ENCODE assay signal across 8 cellular contexts in the genomic region with DNA sequence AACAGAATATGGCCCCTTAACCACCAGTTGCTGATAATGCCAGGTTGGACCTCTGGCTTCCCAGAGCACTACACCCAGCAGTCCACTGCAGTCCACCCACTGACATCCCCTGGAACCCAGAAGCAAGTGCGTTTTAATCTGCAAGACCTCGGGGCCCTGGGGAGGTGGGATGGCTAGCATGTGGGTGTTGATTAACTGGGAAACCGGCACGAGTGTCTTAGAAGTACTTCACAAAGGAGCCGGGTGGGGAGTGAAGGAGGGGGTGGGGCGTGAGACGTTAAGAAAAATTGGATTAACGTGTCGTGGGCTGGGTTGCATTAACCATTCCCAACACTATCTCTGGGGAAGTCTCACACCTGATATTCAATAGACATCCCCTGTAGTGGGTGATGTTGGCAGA. TPM values are rescaled to one million over a fixed set of nuclear protein-coding genes. Genes with fewer than 3 reads are reported as not detected.
DNase-seq lines count a peak whose midpoint lies in the region; ATAC-seq and TF ChIP-seq lines count a peak whose summit lies in the region.

No MANE protein-coding gene starts in this region.

- peak overlapping the region in 8 of 10 experiments; percentile 67 to 89 (median 74); a peak in 10 of 20 replicates for H3K4me3 ChIP-seq in BLaER1 treated with 17β-estradiol and CSF1 and Interleukin-3, amounts not matched to agents 10 nM and 100 nM
- H3K4me3 ChIP-seq in MM.1S (ENCODE audit: low read length) (no peak overlapping the region), neural cell (ENCODE audit: low read length) (peak overlapping the region; percentile 85), lower leg skin (ENCODE audit: low read depth, poor library complexity, severe bottlenecking) (no peak overlapping the region)

- peak overlapping the region; percentile 59 for H3K4me3 Mint-ChIP-seq in central memory CD8-positive, alpha-beta T cell

- H3K4me1 ChIP-seq in BLaER1 treated with 17β-estradiol and CSF1 and Interleukin-3, amounts not matched to agents 10 nM and 100 nM: peaks cover 20 to 42% (median 31%) of the 10 kb centered on the region in 10 experiments
- H3K4me1 ChIP-seq in MM.1S (ENCODE audit: low read length): peaks cover 3% of the 10 kb centered on the region; the same call in 1 of the 2 replicates

- H3K27me3 ChIP-seq in BLaER1 treated with 17β-estradiol and CSF1 and Interleukin-3, amounts not matched to agents 10 nM and 100 nM: peaks cover 34 to 57% (median 48%) of the 10 kb centered on the region in 11 experiments
- H3K27me3 ChIP-seq in MM.1S (replicated peaks; ENCODE audit: insufficient read depth, low read length) (peaks cover 29% of the 10 kb centered on the region), neural cell (ENCODE audit: insufficient read depth, low read depth, low read length) (peaks cover 24% of the 10 kb centered on the region)

- H3K79me2 ChIP-seq in MM.1S (ENCODE audit: low read length) (peaks cover 5% of the 10 kb centered on the region), neural cell (replicated peaks; ENCODE audit: insufficient read depth, low read length) (peaks cover 3% of the 10 kb centered on the region)

- H3K27ac ChIP-seq in BLaER1 treated with 17β-estradiol and CSF1 and Interleukin-3, amounts not matched to agents 10 nM and 100 nM: peak overlapping the region in 1 of 11 experiments; percentile 81; a peak in 1 of 22 replicates
- H3K27ac ChIP-seq in MM.1S (ENCODE audit: low read length) (no peak overlapping the region), neural cell (ENCODE audit: low read length) (no peak overlapping the region)

- H2AFZ ChIP-seq in MM.1S (ENCODE audit: low read length): no peak overlapping the region
- H2AFZ ChIP-seq in neural cell (ENCODE audit: low read depth, low read length): no peak overlapping the region

- TF ChIP-seq CTCF in MM.1S (IDR thresholded peaks at IDR 0.05; ENCODE audit: low read length) (no peak), neural cell (IDR thresholded peaks at IDR 0.05; ENCODE audit: poor library complexity, severe bottlenecking) (no peak), lower leg skin (IDR thresholded peaks at IDR 0.05) (no peak)

- intact Hi-C loops in lower leg skin (cut with DNase I; ENCODE audit: low total_unique reads): no loop called here

- no peak for TF ChIP-seq POLR2A in lower leg skin (IDR thresholded peaks at IDR 0.05)

- DNase-seq in MM.1S (no peak), OCI-M1 (lab: John Stamatoyannopoulos, UW) (no peak), NCI-H524 treated with DMSO at 0.1 percent for 48 hours (lab: John Stamatoyannopoulos, UW) (no peak), lower leg skin (ENCODE audit: low spot score in 2 of 2) (no peak)
- no peak for DNase-seq in central memory CD8-positive, alpha-beta T cell (ENCODE audit: low spot score in 2 of 2)

- no peaks in the 10 kb centered on the region for H3K27me3 Mint-ChIP-seq in central memory CD8-positive, alpha-beta T cell

- H3K9me3 Mint-ChIP-seq in central memory CD8-positive, alpha-beta T cell: no peaks in the 10 kb centered on the region

- WGBS in lower leg skin, 2 donors: 18% methylated on average over 9 of the region's 9 CpGs

- peak overlapping the region in 3 of 11 experiments; percentile 71 to 81 (median 79); a peak in 5 of 22 replicates for H3K9ac ChIP-seq in BLaER1 treated with 17β-estradiol and CSF1 and Interleukin-3, amounts not matched to agents 10 nM and 100 nM
- H3K9ac ChIP-seq in MM.1S (ENCODE audit: low read length): no peak overlapping the region
- peak overlapping the region; percentile 71 for H3K9ac ChIP-seq in neural cell (ENCODE audit: low read length)

- H3K9me3 ChIP-seq in BLaER1 treated with 17β-estradiol and CSF1 and Interleukin-3, amounts not matched to agents 10 nM and 100 nM (replicated peaks in 1 of 11): no peaks in the 10 kb centered on the region
- H3K9me3 ChIP-seq in MM.1S (replicated peaks; ENCODE audit: insufficient read depth, low read length) (no peaks in the 10 kb centered on the region), neural cell (ENCODE audit: low read length) (no peaks in the 10 kb centered on the region)

- peaks cover 2 to 12% (median 9%) of the 10 kb centered on the region in 11 experiments; a peak in 16 of 22 replicates for H3K36me3 ChIP-seq in BLaER1 treated with 17β-estradiol and CSF1 and Interleukin-3, amounts not matched to agents 10 nM and 100 nM
- H3K36me3 ChIP-seq in MM.1S (replicated peaks; ENCODE audit: insufficient read depth, low read length) (no peaks in the 10 kb centered on the region), neural cell (ENCODE audit: insufficient read depth, low read length) (no peaks in the 10 kb centered on the region)

- peak overlapping the region; percentile 86 to 100 (median 99) for H3K4me2 ChIP-seq in BLaER1 treated with 17β-estradiol and CSF1 and Interleukin-3, amounts not matched to agents 10 nM and 100 nM
- peak overlapping the region; percentile 96; the same call in 1 of the 2 replicates for H3K4me2 ChIP-seq in MM.1S (ENCODE audit: low read depth, low read length)
- H3K4me2 ChIP-seq in neural cell (ENCODE audit: low read length): peak overlapping the region; percentile 100

- no peak for TF ChIP-seq RAD21 in neural cell (conservative IDR thresholded peaks at IDR 0.05)

- no peak for TF ChIP-seq EP300 in neural cell (conservative IDR thresholded peaks at IDR 0.05; ENCODE audit: poor library complexity, severe bottlenecking)

- no peak for ATAC-seq in central memory CD8-positive, alpha-beta T cell (replicated peaks; ENCODE audit: extremely low read depth, poor library complexity, severe bottlenecking)
- no peak for ATAC-seq in HG03095 (IDR thresholded peaks at IDR 0.05; ENCODE audit: unreplicated experiment)

- no peak overlapping the region for H3K27ac Mint-ChIP-seq in central memory CD8-positive, alpha-beta T cell (ENCODE audit: low read depth)

- H4K20me1 ChIP-seq in BLaER1 treated with 17β-estradiol and CSF1 and Interleukin-3, amounts not matched to agents 10 nM and 100 nM: peaks cover 6 to 32% (median 26%) of the 10 kb centered on the region in 11 experiments; a peak in 20 of 22 replicates
- H4K20me1 ChIP-seq in MM.1S (ENCODE audit: insufficient read depth, low read length) (no peaks in the 10 kb centered on the region), neural cell (ENCODE audit: insufficient read depth) (no peaks in the 10 kb centered on the region)

- H3K4me1 Mint-ChIP-seq in central memory CD8-positive, alpha-beta T cell: peaks cover 18% of the 10 kb centered on the region

- H3K9me2 ChIP-seq in MM.1S (replicated peaks; ENCODE audit: insufficient read depth, low read length): no peaks in the 10 kb centered on the region
- no peaks in the 10 kb centered on the region for H3K9me2 ChIP-seq in neural cell (ENCODE audit: insufficient read depth, low read length)

- H3K36me3 Mint-ChIP-seq in central memory CD8-positive, alpha-beta T cell (ENCODE audit: insufficient read depth): peaks cover 16% of the 10 kb centered on the region

- H3F3A ChIP-seq in MM.1S (ENCODE audit: insufficient read depth, low read length) (peaks cover 13% of the 10 kb centered on the region; the same call in 1 of the 2 replicates), neural cell (ENCODE audit: insufficient read depth, low read length, poor library complexity, severe bottlenecking) (no peaks in the 10 kb centered on the region)

TF ChIP-seq in neural cell, 6 proteins besides CTCF, POLR2A, EP300 and RAD21:
- TF ChIP-seq REST (IDR thresholded peaks at IDR 0.05; ENCODE audit: borderline replicate concordance) (no peak), POLR2AphosphoS5 (IDR thresholded peaks at IDR 0.05) (no peak), MXI1 (conservative IDR thresholded peaks at IDR 0.05; ENCODE audit: poor library complexity, severe bottlenecking) (no peak)

RNA-seq across cellular contexts. Expression of gene HIC1, which starts 6.1 kb away (rescaled TPM):
- 1.7 and 2.8 TPM in 2 replicates for polyA plus RNA-seq in neural cell
- 3.8 and 6.1 TPM in 2 replicates for polyA minus RNA-seq in neural cell
- 10 to 100 TPM in 1 of 4 donors, 1 to 10 TPM in 3; 2.4 to 14.2 (median 5.3) TPM for total RNA-seq in lower leg skin

RNA-seq across cellular contexts. Expression of gene OVCA2, which starts 7.0 kb away (rescaled TPM):
- 48.6 and 54.4 TPM in 2 replicates for polyA plus RNA-seq in neural cell
- polyA minus RNA-seq in neural cell: 28.4 and 31.9 TPM in 2 replicates
- total RNA-seq in lower leg skin: 10 to 100 TPM; 34.2 to 51.5 (median 40.3) TPM

RNA-seq across cellular contexts. Expression of gene DPH1, which starts 18.9 kb away (rescaled TPM):
- polyA plus RNA-seq in neural cell: 42.1 and 44.8 TPM in 2 replicates
- polyA minus RNA-seq in neural cell: 22.6 and 28.5 TPM in 2 replicates
- 10 to 100 TPM; 50.4 to 80.0 (median 61.2) TPM for total RNA-seq in lower leg skin

RNA-seq across cellular contexts. Expression of gene RTN4RL1, which starts 23.7 kb away (rescaled TPM):
- 6.6 and 8.1 TPM in 2 replicates for polyA plus RNA-seq in neural cell
- 11.9 TPM in 2 replicates for polyA minus RNA-seq in neural cell
- 10 to 100 TPM; 19.1 to 31.5 (median 27.6) TPM for total RNA-seq in lower leg skin

Comparison
In these comparisons a context has a peak if more than half of its experiments do, and no peak if none do; other contexts are left out.
1. H3K4me3 ChIP-seq: peak in BLaER1 treated with 17β-estradiol and CSF1 and Interleukin-3, amounts not matched to agents 10 nM and 100 nM (8 of 10) and neural cell (single experiment); none in MM.1S (single experiment) and lower leg skin (single experiment).
2. Peak in every context shown above with its lines, with median percentiles within 50 percentile points of each other: H3K4me2 ChIP-seq.